ENCODE assay signal across 8 cellular contexts in genomic region chr9:35664531-35665470, GRCh38. TPM values are rescaled to one million over a fixed set of nuclear protein-coding genes. Genes with fewer than 3 reads are reported as not detected.
DNase-seq lines count a peak whose midpoint lies in the region; ATAC-seq, FAIRE-seq and TF ChIP-seq lines count a peak whose summit lies in the region.

ARHGEF39 (minus strand) TSS chr9:35665195; CDS start chr9:35665169, 26 bp downstream.

- H4K20me1 ChIP-seq in DOHH2 (ENCODE audit: control insufficient read depth, insufficient read depth, low read depth, low read length) (no peaks in the 10 kb centered on the region), KMS-11 (ENCODE audit: insufficient read depth) (no peaks in the 10 kb centered on the region)

- TF ChIP-seq POLR2A in thyroid gland (IDR thresholded peaks at IDR 0.05), result peak in 1 of 2 donors; percentile 53

- DNase-seq in RCC 7860 (ENCODE audit: low spot score) (peak; percentile 70), fibroblast of villous mesenchyme (ENCODE audit: low read depth) (peak; percentile 79), nephron progenitor cell (peak; percentile 86), thyroid gland (peak; percentile 74 to 78)
- DNase-seq in activated T-helper 2 cell treated with anti-CD3 and anti-CD28 coated beads, Interferon-gamma antibody, Interleukin-2, Interleukin-4, amounts not matched to agents 10 μg/mL and 5 μg/mL and 100 μg/mL, durations not matched to agents 14 hours and 24 hours and 36 hours (ENCODE audit: low spot score), result peak; percentile 76

- H3K4me2 ChIP-seq in DOHH2 (ENCODE audit: low read length) (peak within 1 kb of the TSS; percentile 89), KMS-11 (peak within 1 kb of the TSS; percentile 60)

- H3K36me3 ChIP-seq in DOHH2 (ENCODE audit: control insufficient read depth, low read length) (peaks cover 48% of the 10 kb centered on the region), KMS-11 (ENCODE audit: insufficient read depth) (no peaks in the 10 kb centered on the region), thyroid gland (peaks cover 0 to 4% of the 10 kb centered on the region in 2 donors)

- peak within 1 kb of the TSS; percentile 70 for H3K27ac ChIP-seq in DOHH2 (ENCODE audit: low read depth, low read length)
- no peak within 1 kb of the TSS for H3K27ac ChIP-seq in KMS-11
- peak within 1 kb of the TSS in 1 of 3 donors; percentile 15 for H3K27ac ChIP-seq in thyroid gland

- TF ChIP-seq CTCF in DOHH2 (IDR thresholded peaks at IDR 0.05; ENCODE audit: low read depth, low read length, poor library complexity, severe bottlenecking) (peak; percentile 56), KMS-11 (conservative IDR thresholded peaks at IDR 0.05; ENCODE audit: low read depth, low read length) (no peak), fibroblast of villous mesenchyme (IDR thresholded peaks at IDR 0.05; ENCODE audit: insufficient read depth, low read depth, low read length) (peak; percentile 21), nephron progenitor cell (IDR thresholded peaks at IDR 0.05) (no peak), thyroid gland (IDR thresholded peaks at IDR 0.05) (peak in 1 of 6 experiments; percentile 17)

- WGBS in thyroid gland, 2 donors, result 26 to 31% methylated on average over 13 to 16 of the region's 58 CpGs

- peaks cover 7% of the 10 kb centered on the region for H3F3A ChIP-seq in DOHH2 (ENCODE audit: control insufficient read depth, insufficient read depth)

- no peak for FAIRE-seq in RCC 7860 (lab: Jason Lieb, UNC)

- no peaks in the 10 kb centered on the region for H3K27me3 Mint-ChIP-seq in activated T-helper 2 cell treated with anti-CD3 and anti-CD28 coated beads, Interferon-gamma antibody, Interleukin-2, Interleukin-4, amounts not matched to agents 10 μg/mL and 5 μg/mL and 100 μg/mL, durations not matched to agents 14 hours and 24 hours and 36 hours (ENCODE audit: low read depth)
- H3K27me3 Mint-ChIP-seq in nephron progenitor cell (ENCODE audit: low read depth, poor library complexity), result peaks cover 10% of the 10 kb centered on the region

- intact Hi-C loops in activated T-helper 2 cell treated with anti-CD3 and anti-CD28 coated beads, Interferon-gamma antibody, Interleukin-2, Interleukin-4, amounts not matched to agents 10 μg/mL and 5 μg/mL and 100 μg/mL, durations not matched to agents 14 hours and 24 hours and 36 hours (cut with micrococcal nuclease), result no loop called here
- intact Hi-C loops in thyroid gland (cut with DNase I), result no loop called here

- peak; percentile 68 for ATAC-seq in GM21717 (IDR thresholded peaks at IDR 0.05; ENCODE audit: unreplicated experiment)

- H3K27me3 ChIP-seq in DOHH2 (ENCODE audit: control insufficient read depth, low read length) (no peaks in the 10 kb centered on the region), KMS-11 (ENCODE audit: insufficient read depth, low read depth) (no peaks in the 10 kb centered on the region), thyroid gland (no peaks in the 10 kb centered on the region)

- H3K9me2 ChIP-seq in DOHH2 (replicated peaks; ENCODE audit: control insufficient read depth, low read length), result no peaks in the 10 kb centered on the region

- H3K4me3 Mint-ChIP-seq in activated T-helper 2 cell treated with anti-CD3 and anti-CD28 coated beads, Interferon-gamma antibody, Interleukin-2, Interleukin-4, amounts not matched to agents 10 μg/mL and 5 μg/mL and 100 μg/mL, durations not matched to agents 14 hours and 24 hours and 36 hours (ENCODE audit: low read depth), result peak within 1 kb of the TSS; percentile 85
- peak within 1 kb of the TSS; percentile 81 for H3K4me3 Mint-ChIP-seq in nephron progenitor cell

- H3K9ac ChIP-seq in KMS-11, result peak within 1 kb of the TSS; percentile 51; the same call in 1 of the 2 replicates

- H3K9me3 Mint-ChIP-seq in activated T-helper 2 cell treated with anti-CD3 and anti-CD28 coated beads, Interferon-gamma antibody, Interleukin-2, Interleukin-4, amounts not matched to agents 10 μg/mL and 5 μg/mL and 100 μg/mL, durations not matched to agents 14 hours and 24 hours and 36 hours, result no peaks in the 10 kb centered on the region
- no peaks in the 10 kb centered on the region for H3K9me3 Mint-ChIP-seq in nephron progenitor cell

- peaks cover 29% of the 10 kb centered on the region for H3K36me3 Mint-ChIP-seq in activated T-helper 2 cell treated with anti-CD3 and anti-CD28 coated beads, Interferon-gamma antibody, Interleukin-2, Interleukin-4, amounts not matched to agents 10 μg/mL and 5 μg/mL and 100 μg/mL, durations not matched to agents 14 hours and 24 hours and 36 hours (ENCODE audit: low read depth)
- H3K36me3 Mint-ChIP-seq in nephron progenitor cell (ENCODE audit: low read depth), result peaks cover 25% of the 10 kb centered on the region

- H3K4me3 ChIP-seq in DOHH2 (ENCODE audit: low read length) (peak within 1 kb of the TSS; percentile 83), KMS-11 (IDR thresholded peaks at IDR 0.05; ENCODE audit: insufficient read depth, low read depth, low read length) (no peak within 1 kb of the TSS), fibroblast of villous mesenchyme (ENCODE audit: low read depth, low read length) (peak within 1 kb of the TSS; percentile 68), thyroid gland (replicated peaks in 1 of 3) (peak within 1 kb of the TSS; percentile 31 to 41 (median 38))

- H2AFZ ChIP-seq in KMS-11 (ENCODE audit: low read depth), result peak within 1 kb of the TSS; percentile 39; the same call in 1 of the 2 replicates

- H3K79me2 ChIP-seq in DOHH2 (ENCODE audit: control insufficient read depth, low read length), result peaks cover 35% of the 10 kb centered on the region
- H3K79me2 ChIP-seq in KMS-11 (ENCODE audit: insufficient read depth, low read depth), result no peaks in the 10 kb centered on the region

- H3K4me1 Mint-ChIP-seq in activated T-helper 2 cell treated with anti-CD3 and anti-CD28 coated beads, Interferon-gamma antibody, Interleukin-2, Interleukin-4, amounts not matched to agents 10 μg/mL and 5 μg/mL and 100 μg/mL, durations not matched to agents 14 hours and 24 hours and 36 hours (ENCODE audit: low read depth), result peaks cover 48% of the 10 kb centered on the region
- H3K4me1 Mint-ChIP-seq in nephron progenitor cell, result peaks cover 68% of the 10 kb centered on the region

- peaks cover 55% of the 10 kb centered on the region for H3K4me1 ChIP-seq in DOHH2 (ENCODE audit: control insufficient read depth, low read length)
- H3K4me1 ChIP-seq in KMS-11 (ENCODE audit: low read depth, poor library complexity, severe bottlenecking), result peaks cover 16% of the 10 kb centered on the region
- peaks cover 9 to 21% of the 10 kb centered on the region in 2 donors for H3K4me1 ChIP-seq in thyroid gland

- no peaks in the 10 kb centered on the region for H3K9me3 ChIP-seq in DOHH2 (ENCODE audit: control insufficient read depth, insufficient read depth, low read length)
- H3K9me3 ChIP-seq in thyroid gland, result no peaks in the 10 kb centered on the region

- H3K27ac Mint-ChIP-seq in activated T-helper 2 cell treated with anti-CD3 and anti-CD28 coated beads, Interferon-gamma antibody, Interleukin-2, Interleukin-4, amounts not matched to agents 10 μg/mL and 5 μg/mL and 100 μg/mL, durations not matched to agents 14 hours and 24 hours and 36 hours, result peak within 1 kb of the TSS; percentile 64
- H3K27ac Mint-ChIP-seq in nephron progenitor cell, result no peak within 1 kb of the TSS

RNA-seq across cellular contexts. Expression of gene ARHGEF39, which starts in this region (rescaled TPM):
- total RNA-seq in activated T-helper 2 cell treated with anti-CD3 and anti-CD28 coated beads, Interferon-gamma antibody, Interleukin-2, Interleukin-4, amounts not matched to agents 10 μg/mL and 5 μg/mL and 100 μg/mL, durations not matched to agents 14 hours and 24 hours and 36 hours, result 11.1 and 12.3 TPM in 2 replicates
- 0.97 and 3.0 TPM in 2 replicates for total RNA-seq in fibroblast of villous mesenchyme
- total RNA-seq in thyroid gland, result under 1 TPM in 3 of 4 donors, not detected in 1; 0.27 to 0.45 (median 0.42) TPM

Comparison
In these comparisons a context has a peak if more than half of its experiments do, and no peak if none do; other contexts are left out.
1. Peak in DNase-seq and H3K4me3 ChIP-seq in thyroid gland; RNA of the gene not detected or under 1 TPM.
2. CTCF ChIP-seq: peak in DOHH2 (single experiment) and fibroblast of villous mesenchyme (single experiment); none in KMS-11 (single experiment) and nephron progenitor cell (single experiment).
3. Peak in every context shown above with its lines, with median percentiles within 50 percentile points of each other: DNase-seq.